13 cellular contexts compared by ENCODE assay signal in the genomic region with DNA sequence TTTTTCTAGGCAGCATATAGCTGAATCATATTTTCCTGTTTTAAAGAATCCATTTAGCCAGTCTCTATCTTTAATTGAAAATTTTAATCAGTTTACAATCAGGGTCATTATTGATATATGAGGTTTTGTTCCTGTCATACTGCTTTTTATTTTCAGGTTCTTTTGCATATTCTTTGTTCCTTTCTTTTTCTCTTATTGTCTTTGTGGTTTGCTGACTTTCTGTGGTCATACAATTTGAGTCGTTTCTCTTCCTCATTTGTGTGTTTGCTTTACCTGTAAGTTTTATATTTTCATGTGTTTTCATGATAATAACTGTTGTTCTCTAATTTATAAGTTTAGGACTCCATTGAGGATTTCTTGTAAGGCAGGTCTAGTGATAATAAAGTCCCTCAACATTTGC.
DNase-seq lines count a peak whose midpoint lies in the region; ATAC-seq and TF ChIP-seq lines count a peak whose summit lies in the region.
"Had no signal": no experiment of that assay in that cellular context is flagged by ENCODE, and none has a peak within 500 bp of the region (broad histone marks: within the 10 kb centered on the region; RNA-seq: fewer than 3 reads in every experiment).

No MANE protein-coding gene starts in this region.

- ATAC-seq in GM18511 (IDR thresholded peaks at IDR 0.05; ENCODE audit: unreplicated experiment) (peak; percentile 70), GM21381 (IDR thresholded peaks at IDR 0.05; ENCODE audit: unreplicated experiment) (peak; percentile 76), HG02885 (IDR thresholded peaks at IDR 0.05; ENCODE audit: poor library complexity, unreplicated experiment) (peak; percentile 81), HG03460 (IDR thresholded peaks at IDR 0.05; ENCODE audit: unreplicated experiment) (peak; percentile 76)
- no peak for ATAC-seq in CD8-positive, alpha-beta T cell
- no peak for ATAC-seq in naive thymus-derived CD4-positive, alpha-beta T cell
- ATAC-seq: foreskin keratinocyte had no signal

- no peaks in the 10 kb centered on the region for H3K9me3 ChIP-seq in CD8-positive, alpha-beta T cell (ENCODE audit: low read length)
- H3K9me3 ChIP-seq in naive thymus-derived CD4-positive, alpha-beta T cell (ENCODE audit: control insufficient read depth in 2 of 3, low read length in 3 of 3) = peaks cover 0 to 4% (median 0%) of the 10 kb centered on the region in 3 experiments

- H3K36me3 ChIP-seq in CD8-positive, alpha-beta T cell (ENCODE audit: insufficient read depth, low read length) = no peaks in the 10 kb centered on the region
- no peaks in the 10 kb centered on the region for H3K36me3 ChIP-seq in naive thymus-derived CD4-positive, alpha-beta T cell (ENCODE audit: control insufficient read depth in 2 of 3, insufficient read depth in 3 of 3, low read length in 3 of 3)

- no peak for DNase-seq in CD8-positive, alpha-beta T cell
- DNase-seq in naive thymus-derived CD4-positive, alpha-beta T cell = no peak
- DNase-seq in HuH-7.5 (ENCODE audit: low spot score) = no peak
- DNase-seq in NCI-H526 (lab: John Stamatoyannopoulos, UW) = no peak
- DNase-seq: activated CD4-positive, alpha-beta T cell treated with anti-CD3 and anti-CD28 coated beads, Interleukin-2, amount 10 ng/mL, durations not matched to agents 7 days and 5 days; effector CD4-positive, alpha-beta T cell; foreskin keratinocyte; stimulated activated CD4-positive, alpha-beta T cell treated with anti-CD3 and anti-CD28 coated beads, Interleukin-1b, Interleukin-23, amount 100 ng/mL, for 48 hours had no signal

- CTCF ChIA-PET in CD8-positive, alpha-beta T cell (lab: Charles Lee) = no interaction called here
- CTCF ChIA-PET in naive thymus-derived CD4-positive, alpha-beta T cell (lab: Charles Lee) = no interaction called here

- H3K4me3 Mint-ChIP-seq in CD8-positive, alpha-beta T cell = no peak overlapping the region
- H3K4me3 Mint-ChIP-seq in naive thymus-derived CD4-positive, alpha-beta T cell = no peak overlapping the region
- H3K4me3 Mint-ChIP-seq: activated CD4-positive, alpha-beta T cell treated with anti-CD3 and anti-CD28 coated beads, Interleukin-2, amount 10 ng/mL, durations not matched to agents 7 days and 5 days had no signal

- H3K27ac ChIP-seq in CD8-positive, alpha-beta T cell (ENCODE audit: low read depth, low read length) = no peak overlapping the region
- no peak overlapping the region for H3K27ac ChIP-seq in naive thymus-derived CD4-positive, alpha-beta T cell (ENCODE audit: low read depth, low read length)
- H3K27ac ChIP-seq: foreskin keratinocyte had no signal

- no peak overlapping the region for H3K27ac Mint-ChIP-seq in CD8-positive, alpha-beta T cell
- H3K27ac Mint-ChIP-seq in naive thymus-derived CD4-positive, alpha-beta T cell = no peak overlapping the region
- H3K27ac Mint-ChIP-seq: activated CD4-positive, alpha-beta T cell treated with anti-CD3 and anti-CD28 coated beads, Interleukin-2, amount 10 ng/mL, durations not matched to agents 7 days and 5 days; progenitor cell of endocrine pancreas had no signal

- POLR2A ChIA-PET in CD8-positive, alpha-beta T cell (lab: Charles Lee) = no interaction called here
- POLR2A ChIA-PET in naive thymus-derived CD4-positive, alpha-beta T cell (lab: Charles Lee) = no interaction called here

- H3K27me3 ChIP-seq in CD8-positive, alpha-beta T cell (ENCODE audit: insufficient read depth, low read length) = no peaks in the 10 kb centered on the region
- H3K27me3 ChIP-seq in naive thymus-derived CD4-positive, alpha-beta T cell (ENCODE audit: control insufficient read depth in 2 of 2, insufficient read depth in 2 of 2, low read length in 2 of 2) = no peaks in the 10 kb centered on the region
- H3K27me3 ChIP-seq: foreskin keratinocyte had no signal

- H3K9me3 Mint-ChIP-seq in CD8-positive, alpha-beta T cell = peaks cover 5% of the 10 kb centered on the region
- H3K9me3 Mint-ChIP-seq in naive thymus-derived CD4-positive, alpha-beta T cell = peaks cover 0 to 14% (median 2%) of the 10 kb centered on the region in 11 donors
- H3K9me3 Mint-ChIP-seq: activated CD4-positive, alpha-beta T cell treated with anti-CD3 and anti-CD28 coated beads, Interleukin-2, amount 10 ng/mL, durations not matched to agents 7 days and 5 days had no signal

- no peaks in the 10 kb centered on the region for H3K4me1 Mint-ChIP-seq in CD8-positive, alpha-beta T cell (ENCODE audit: low read depth)
- H3K4me1 Mint-ChIP-seq in naive thymus-derived CD4-positive, alpha-beta T cell = no peaks in the 10 kb centered on the region
- H3K4me1 Mint-ChIP-seq: activated CD4-positive, alpha-beta T cell treated with anti-CD3 and anti-CD28 coated beads, Interleukin-2, amount 10 ng/mL, durations not matched to agents 7 days and 5 days had no signal

- intact Hi-C loops in CD8-positive, alpha-beta T cell (cut with DNase I, micrococcal nuclease) = no loop called here
- intact Hi-C loops in naive thymus-derived CD4-positive, alpha-beta T cell (cut with micrococcal nuclease) = no loop called here

- no peak for TF ChIP-seq CTCF in CD8-positive, alpha-beta T cell (IDR thresholded peaks at IDR 0.05)

- no peaks in the 10 kb centered on the region for H3K4me1 ChIP-seq in CD8-positive, alpha-beta T cell (ENCODE audit: insufficient read depth, low read length)
- H3K4me1 ChIP-seq in naive thymus-derived CD4-positive, alpha-beta T cell (ENCODE audit: control insufficient read depth in 2 of 2, insufficient read depth in 2 of 2, low read length in 2 of 2) = no peaks in the 10 kb centered on the region
- H3K4me1 ChIP-seq: foreskin keratinocyte had no signal

- H3K36me3 Mint-ChIP-seq in CD8-positive, alpha-beta T cell = no peaks in the 10 kb centered on the region
- no peaks in the 10 kb centered on the region for H3K36me3 Mint-ChIP-seq in naive thymus-derived CD4-positive, alpha-beta T cell

- H3K27me3 Mint-ChIP-seq in CD8-positive, alpha-beta T cell (ENCODE audit: low read depth) = no peaks in the 10 kb centered on the region
- H3K27me3 Mint-ChIP-seq in naive thymus-derived CD4-positive, alpha-beta T cell = no peaks in the 10 kb centered on the region
- H3K27me3 Mint-ChIP-seq: activated CD4-positive, alpha-beta T cell treated with anti-CD3 and anti-CD28 coated beads, Interleukin-2, amount 10 ng/mL, durations not matched to agents 7 days and 5 days; progenitor cell of endocrine pancreas had no signal

- no peak overlapping the region for H3K4me3 ChIP-seq in CD8-positive, alpha-beta T cell (ENCODE audit: low read depth, low read length)
- no peak overlapping the region for H3K4me3 ChIP-seq in naive thymus-derived CD4-positive, alpha-beta T cell (ENCODE audit: low read length)

Comparison
In these comparisons a context has a peak if more than half of its experiments do, and no peak if none do; other contexts are left out.
1. ATAC-seq: peak in GM18511 (single experiment), GM21381 (single experiment), HG02885 (single experiment) and HG03460 (single experiment); none in CD8-positive, alpha-beta T cell (single experiment) and naive thymus-derived CD4-positive, alpha-beta T cell (single experiment).